Comparison of ENCODE assay signal across 9 cellular contexts in genomic region chr3:56452085-56452484, GRCh38. TPM values are rescaled to one million over a fixed set of nuclear protein-coding genes. Genes with fewer than 3 reads are reported as not detected.
"Had no signal": no experiment of that assay in that cellular context is flagged by ENCODE, and none has a peak within 500 bp of the region (broad histone marks: within the 10 kb centered on the region; RNA-seq: fewer than 3 reads in every experiment).

No MANE protein-coding gene starts in this region.

- H3K36me3 ChIP-seq: HAP-1 had no signal

- ATAC-seq: HCT116, HepG2 had no signal

- DNase-seq: GM23248, GOT3, H7, HFFc6 had no signal

- H3K27ac Mint-ChIP-seq: HFFc6, IgD-negative memory B cell had no signal

- H3K9me3 ChIP-seq: HAP-1 had no signal

- H3K27ac ChIP-seq: GM23248, HL-60 had no signal

- H3K4me3 ChIP-seq: GM23248, HAP-1 had no signal

- H3K36me3 Mint-ChIP-seq: IgD-negative memory B cell had no signal

- H3K4me3 Mint-ChIP-seq: HFFc6, IgD-negative memory B cell had no signal

- H3K9me3 Mint-ChIP-seq: IgD-negative memory B cell had no signal

- H3K27me3 Mint-ChIP-seq: IgD-negative memory B cell had no signal

RNA-seq across cellular contexts. Expression of gene ERC2, which starts 16.2 kb away (rescaled TPM):
- total RNA-seq: GM23248 had no signal
- polyA plus RNA-seq: GM23248, IgD-negative memory B cell had no signal
